ENCODE assay signal across 21 cellular contexts in genomic region chrX:113954297-113954696, GRCh38.
"Had no signal": no experiment of that assay in that cellular context is flagged by ENCODE, and none has a peak within 500 bp of the region (broad histone marks: within the 10 kb centered on the region; RNA-seq: fewer than 3 reads in every experiment).

No MANE protein-coding gene starts in this region.

- H3K27ac ChIP-seq: heart left ventricle, neutrophil, ovary, right atrium auricular region, sigmoid colon, skin epidermis, stomach, thoracic aorta, transverse colon had no signal

- H3K4me1 ChIP-seq: heart left ventricle, right atrium auricular region, sigmoid colon, stomach, transverse colon had no signal

- DNase-seq: effector memory CD4-positive, alpha-beta T cell; heart left ventricle; hippocampal formation; kidney glomerular epithelial cell; mesendoderm; naive B cell; ovary; sigmoid colon; stimulated activated CD4-positive, alpha-beta T cell treated with anti-CD3 and anti-CD28 coated beads, Interleukin-2, amount 100 ng/mL, for 24 hours; stimulated activated naive CD4-positive, alpha-beta T cell; stomach; substantia nigra; transverse colon had no signal

- H3K4me3 Mint-ChIP-seq: naive B cell, nephron had no signal

- ATAC-seq: esophagus mucosa, heart left ventricle had no signal

- H3K4me1 Mint-ChIP-seq: naive B cell, nephron had no signal

- H3K27me3 ChIP-seq: neutrophil, ovary, right atrium auricular region, sigmoid colon, transverse colon had no signal

- H3K27ac Mint-ChIP-seq: naive B cell, nephron had no signal

- H3K27me3 Mint-ChIP-seq: naive B cell had no signal

- FAIRE-seq: endometrium, frontal cortex had no signal

- H3K36me3 ChIP-seq: heart left ventricle, neutrophil, ovary, right atrium auricular region, sigmoid colon, stomach, thoracic aorta, transverse colon had no signal

- H3K4me3 ChIP-seq: heart left ventricle, ovary, right atrium auricular region, sigmoid colon, skin epidermis, stomach, thoracic aorta, transverse colon had no signal

- H3K9me3 ChIP-seq: ovary, right atrium auricular region, sigmoid colon, thoracic aorta, transverse colon had no signal
